8 cellular contexts compared by ENCODE assay signal in the genomic region with DNA sequence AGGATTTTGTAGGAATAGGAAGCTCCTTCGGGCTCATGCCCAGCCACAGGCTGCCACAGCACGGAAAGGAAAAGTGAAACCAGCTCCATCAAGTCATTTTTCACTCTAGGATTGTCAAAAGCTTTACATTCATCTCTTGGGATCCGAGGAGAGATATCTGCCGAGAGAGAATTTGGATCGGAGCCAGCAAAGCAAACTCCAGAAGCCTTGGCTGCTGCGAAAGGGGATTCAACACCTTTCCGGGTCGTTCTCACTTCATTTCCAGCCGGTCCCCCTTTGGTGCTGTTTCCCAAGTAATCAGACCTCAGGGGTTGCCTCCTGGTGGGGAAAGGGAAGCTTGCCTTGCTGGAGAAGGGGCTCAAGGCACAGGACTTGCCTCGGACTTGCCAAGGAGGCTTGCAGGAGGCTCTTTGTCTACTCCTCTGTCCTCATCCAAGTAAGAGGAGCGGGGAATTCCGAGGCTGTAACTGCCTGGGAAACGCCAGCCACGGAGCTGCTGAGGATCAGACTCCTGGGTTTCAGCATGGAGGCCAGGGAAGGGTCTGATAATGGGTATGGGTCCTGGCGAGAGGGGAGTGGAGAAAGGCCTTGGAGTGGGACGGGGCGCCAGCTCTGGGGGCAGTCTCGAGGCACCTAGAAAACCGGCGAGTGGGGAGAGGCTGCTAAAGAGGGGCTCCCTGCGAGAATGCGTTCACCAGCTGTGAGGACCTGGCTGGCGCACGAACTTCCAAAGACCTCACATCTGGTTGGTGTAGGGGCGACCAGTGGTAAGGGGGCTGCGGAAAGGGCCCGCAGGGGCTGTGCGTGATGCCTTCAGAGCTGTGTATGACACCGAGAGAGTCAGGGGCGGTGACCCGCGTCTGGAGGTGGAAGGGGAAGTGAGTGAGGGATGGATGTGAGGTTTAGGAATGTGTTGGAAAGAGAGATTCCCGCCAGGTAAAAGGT. TPM values are rescaled to one million over a fixed set of nuclear protein-coding genes. Genes with fewer than 3 reads are reported as not detected.
DNase-seq lines count a peak whose midpoint lies in the region; ATAC-seq and TF ChIP-seq lines count a peak whose summit lies in the region.

No MANE protein-coding gene starts in this region.

- peak overlapping the region; percentile 86 for H3K4me3 Mint-ChIP-seq in dendritic cell treated with granulocyte-macrophage colony-stimulating factor and Interleukin-4, amounts not matched to agents 40 ng/mL and 50 ng/mL, for 4 days
- peak overlapping the region; percentile 92 for H3K4me3 Mint-ChIP-seq in stimulated activated effector memory CD8-positive, alpha-beta T cell treated with anti-CD3 and anti-CD28 coated beads, Interleukin-12 subunit alpha, Interleukin-12 subunit beta, amount 100 ng/mL, for 72 hours

- no peak for TF ChIP-seq CTCF in left lung (IDR thresholded peaks at IDR 0.05)

- peaks cover 53% of the 10 kb centered on the region for H3K27me3 Mint-ChIP-seq in dendritic cell treated with granulocyte-macrophage colony-stimulating factor and Interleukin-4, amounts not matched to agents 40 ng/mL and 50 ng/mL, for 4 days

- H3K4me3 ChIP-seq in H7 (ENCODE audit: insufficient read depth, low read depth, low read length) = peak overlapping the region; percentile 60
- H3K4me3 ChIP-seq in left lung = peak overlapping the region; percentile 40 to 70

- peaks cover 9 to 28% of the 10 kb centered on the region in 2 donors for H3K4me1 ChIP-seq in left lung

- no peaks in the 10 kb centered on the region for H3K9me3 ChIP-seq in left lung

- peak; percentile 60 for ATAC-seq in left lung
- peak; percentile 47 for ATAC-seq in stimulated activated effector memory CD8-positive, alpha-beta T cell treated with anti-CD3 and anti-CD28 coated beads, Interleukin-12 subunit alpha, Interleukin-12 subunit beta, amount 100 ng/mL, for 72 hours
- no peak for ATAC-seq in GM19035 (IDR thresholded peaks at IDR 0.05; ENCODE audit: unreplicated experiment)
- no peak for ATAC-seq in HG03457 (IDR thresholded peaks at IDR 0.05; ENCODE audit: unreplicated experiment)

- DNase-seq in Ammon's horn (ENCODE audit: low spot score) = peak; percentile 9
- peak; percentile 83 for DNase-seq in H7
- DNase-seq in SW480 (ENCODE audit: low spot score) = peak; percentile 38
- peak; percentile 41 to 84 for DNase-seq in left lung
- no peak for DNase-seq in stimulated activated effector memory CD8-positive, alpha-beta T cell treated with anti-CD3 and anti-CD28 coated beads, Interleukin-12 subunit alpha, Interleukin-12 subunit beta, amount 100 ng/mL, for 72 hours (ENCODE audit: low spot score in 2 of 2)

- peaks cover 35% of the 10 kb centered on the region for H3K27me3 ChIP-seq in H7 (ENCODE audit: control insufficient read depth, insufficient read depth, low read length)
- H3K27me3 ChIP-seq in left lung = peaks cover 0 to 20% of the 10 kb centered on the region in 2 donors

- no peaks in the 10 kb centered on the region for H3K9me3 Mint-ChIP-seq in dendritic cell treated with granulocyte-macrophage colony-stimulating factor and Interleukin-4, amounts not matched to agents 40 ng/mL and 50 ng/mL, for 4 days
- no peaks in the 10 kb centered on the region for H3K9me3 Mint-ChIP-seq in stimulated activated effector memory CD8-positive, alpha-beta T cell treated with anti-CD3 and anti-CD28 coated beads, Interleukin-12 subunit alpha, Interleukin-12 subunit beta, amount 100 ng/mL, for 72 hours

- intact Hi-C loops in dendritic cell treated with granulocyte-macrophage colony-stimulating factor and Interleukin-4, amounts not matched to agents 40 ng/mL and 50 ng/mL, for 4 days (cut with micrococcal nuclease) = no loop called here
- intact Hi-C loops in left lung (cut with DNase I) = no loop called here

- H3K36me3 ChIP-seq in H7 (replicated peaks; ENCODE audit: control insufficient read depth, insufficient read depth, low read length) (no peaks in the 10 kb centered on the region), left lung (no peaks in the 10 kb centered on the region)

- peaks cover 10% of the 10 kb centered on the region for H3K36me3 Mint-ChIP-seq in dendritic cell treated with granulocyte-macrophage colony-stimulating factor and Interleukin-4, amounts not matched to agents 40 ng/mL and 50 ng/mL, for 4 days (ENCODE audit: low read depth)
- H3K36me3 Mint-ChIP-seq in stimulated activated effector memory CD8-positive, alpha-beta T cell treated with anti-CD3 and anti-CD28 coated beads, Interleukin-12 subunit alpha, Interleukin-12 subunit beta, amount 100 ng/mL, for 72 hours = peaks cover 11% of the 10 kb centered on the region

- H3K4me1 Mint-ChIP-seq in dendritic cell treated with granulocyte-macrophage colony-stimulating factor and Interleukin-4, amounts not matched to agents 40 ng/mL and 50 ng/mL, for 4 days (ENCODE audit: low read depth) = peaks cover 16% of the 10 kb centered on the region
- peaks cover 47% of the 10 kb centered on the region for H3K4me1 Mint-ChIP-seq in stimulated activated effector memory CD8-positive, alpha-beta T cell treated with anti-CD3 and anti-CD28 coated beads, Interleukin-12 subunit alpha, Interleukin-12 subunit beta, amount 100 ng/mL, for 72 hours

- peak overlapping the region; percentile 74 for H3K27ac Mint-ChIP-seq in dendritic cell treated with granulocyte-macrophage colony-stimulating factor and Interleukin-4, amounts not matched to agents 40 ng/mL and 50 ng/mL, for 4 days
- peak overlapping the region; percentile 91 for H3K27ac Mint-ChIP-seq in stimulated activated effector memory CD8-positive, alpha-beta T cell treated with anti-CD3 and anti-CD28 coated beads, Interleukin-12 subunit alpha, Interleukin-12 subunit beta, amount 100 ng/mL, for 72 hours

- H3K27ac ChIP-seq in left lung = peak overlapping the region; percentile 48 to 74

RNA-seq across cellular contexts. Expression of a gene that starts 0.7 kb away (rescaled TPM):
- 0.28 and 1.5 TPM in 2 replicates for total RNA-seq in H7 (2014; rRNA removed; shearing (Covaris generic))
- total RNA-seq in left lung = 1 to 10 TPM; 5.3 to 5.6 TPM

RNA-seq across cellular contexts. Expression of a gene that starts 50.1 kb away (rescaled TPM):
- not detected in 2 replicates for total RNA-seq in H7 (2014; rRNA removed; shearing (Covaris generic))
- under 1 TPM in 1 of 2 donors, not detected in 1; 0.26 TPM for total RNA-seq in left lung

RNA-seq across cellular contexts. Expression of a gene that starts 55.9 kb away (rescaled TPM):
- total RNA-seq in H7 (2014; rRNA removed; shearing (Covaris generic)) = 0.03 TPM in 1 of 2 replicates, not detected in the other
- not detected for total RNA-seq in left lung

RNA-seq across cellular contexts. Expression of a gene that starts 56.0 kb away (rescaled TPM):
- total RNA-seq in H7 (2014; rRNA removed; shearing (Covaris generic)) = 38.9 and 46.3 TPM in 2 replicates
- 10 to 100 TPM; 47.4 to 53.9 TPM for total RNA-seq in left lung

Comparison
In these comparisons a context has a peak if more than half of its experiments do, and no peak if none do; other contexts are left out.
1. DNase-seq: peak in Ammon's horn (single experiment), H7 (single experiment), SW480 (single experiment) and left lung (2 of 2); none in stimulated activated effector memory CD8-positive, alpha-beta T cell treated with anti-CD3 and anti-CD28 coated beads, Interleukin-12 subunit alpha, Interleukin-12 subunit beta, amount 100 ng/mL, for 72 hours (0 of 2).
2. ATAC-seq: peak in left lung (single experiment) and stimulated activated effector memory CD8-positive, alpha-beta T cell treated with anti-CD3 and anti-CD28 coated beads, Interleukin-12 subunit alpha, Interleukin-12 subunit beta, amount 100 ng/mL, for 72 hours (single experiment); none in GM19035 (single experiment) and HG03457 (single experiment).